In the genomic region with DNA sequence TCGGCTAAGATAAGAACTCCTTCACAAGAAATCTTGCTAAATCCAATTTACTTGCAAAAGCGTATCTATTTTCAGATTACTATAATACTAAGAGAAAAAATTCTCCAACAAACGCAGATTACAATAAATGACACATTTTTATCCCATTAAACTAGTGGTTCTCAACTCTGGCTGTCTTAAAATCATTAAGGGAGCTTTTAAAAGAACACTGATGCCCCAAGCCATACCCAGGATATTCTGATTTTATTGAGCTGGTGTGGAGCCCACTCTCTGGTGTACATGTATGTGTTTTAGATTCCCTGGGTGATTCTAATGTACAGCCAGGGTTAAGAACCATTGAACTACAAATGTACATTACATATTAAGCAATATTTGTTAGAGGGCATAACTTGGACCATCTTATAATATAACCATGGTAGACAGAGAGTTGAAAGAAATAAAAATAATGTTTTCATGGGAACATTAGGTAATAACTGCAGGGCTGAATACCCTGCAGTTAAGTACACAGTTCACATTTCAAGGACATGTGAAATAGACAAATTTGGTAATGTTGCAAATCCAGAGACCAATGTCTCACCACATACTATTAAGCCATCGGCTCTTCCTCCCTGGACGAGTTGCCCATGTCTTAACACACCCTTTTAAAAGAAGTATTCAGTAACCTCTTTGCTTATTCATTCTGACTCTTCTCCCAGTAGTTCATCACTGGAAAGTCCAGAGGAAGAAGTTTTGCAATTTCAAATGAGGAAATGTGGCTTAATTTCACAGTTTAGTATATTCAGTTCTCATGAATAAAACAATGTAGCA, we compare ENCODE assay signal across 14 cellular contexts. TPM values are rescaled to one million over a fixed set of nuclear protein-coding genes. Genes with fewer than 3 reads are reported as not detected.
DNase-seq lines count a peak whose midpoint lies in the region; ATAC-seq, FAIRE-seq and TF ChIP-seq lines count a peak whose summit lies in the region.
"Had no signal": no experiment of that assay in that cellular context is flagged by ENCODE, and none has a peak within 500 bp of the region (broad histone marks: within the 10 kb centered on the region; RNA-seq: fewer than 3 reads in every experiment).

No MANE protein-coding gene starts in this region.

- H3K9me1 ChIP-seq in K562 (ENCODE audit: control insufficient read depth, insufficient read depth, low read length): no peaks in the 10 kb centered on the region

- H3K27ac ChIP-seq in heart left ventricle: peak overlapping the region in 1 of 12 donors; percentile 85
- no peak overlapping the region for H3K27ac ChIP-seq in K562 (ENCODE audit: extremely low read depth, low read depth, low read length)
- peak overlapping the region in 2 of 59 donors; percentile 15 to 32 for H3K27ac ChIP-seq in dorsolateral prefrontal cortex
- no peak overlapping the region for H3K27ac ChIP-seq in small intestine (ENCODE audit: low read depth in 1 of 2, low read length in 1 of 2)
- H3K27ac ChIP-seq: tibial artery had no signal

- FAIRE-seq in K562 (lab: Jason Lieb, UNC): no peak
- FAIRE-seq in small intestine (lab: Jason Lieb, UNC): no peak
- FAIRE-seq: A204.1 had no signal

- DNase-seq in heart left ventricle (no peak), cardiac septum (ENCODE audit: low spot score) (no peak), K562 (ENCODE audit: extremely low read depth in 1 of 4, low spot score in 3 of 4) (no peak), left lobe of liver (ENCODE audit: low spot score) (no peak), dorsolateral prefrontal cortex (no peak), small intestine (no peak), cerebellar cortex (ENCODE audit: low spot score) (no peak), mucosa of gallbladder (ENCODE audit: low spot score) (no peak)
- DNase-seq: activated naive CD4-positive, alpha-beta T cell treated with anti-CD3 and anti-CD28 coated beads for 36 hours; heart right ventricle; NCI-H1694 treated with DMSO at 0.1 percent for 48 hours had no signal

- H3K9ac ChIP-seq in K562 (ENCODE audit: insufficient read depth in 1 of 2, low read depth in 2 of 2, low read length in 2 of 2): no peak overlapping the region

- CTCF ChIA-PET in K562 (lab: Yijun Ruan, JAX; ENCODE audit: low intra/inter-chr PET ratio): no interaction called here

- POLR2A ChIA-PET in K562 (lab: Yijun Ruan, JAX): no interaction called here

- no TSS peak for BruUV-seq in K562 (replicated peaks; lab: Mats Ljungman, UMichigan)

- H3K4me1 ChIP-seq in heart left ventricle (peaks cover 0 to 77% (median 0%) of the 10 kb centered on the region in 12 donors), K562 (replicated peaks in 1 of 2; ENCODE audit: control insufficient read depth in 2 of 2, insufficient read depth in 2 of 2, low read length in 2 of 2) (no peaks in the 10 kb centered on the region), small intestine (ENCODE audit: control insufficient read depth in 2 of 2, insufficient read depth in 1 of 2, low read depth in 1 of 2, low read length in 1 of 2) (peaks cover 2 to 4% of the 10 kb centered on the region in 2 donors)

- in situ Hi-C loops in K562 (cut with MboI): no loop called here

- 85 to 93% (median 88%) methylated on average over 5 of the region's 5 CpGs for WGBS in heart left ventricle, 4 donors
- 5% methylated on average over 5 of the region's 5 CpGs for WGBS in K562 (ENCODE audit: insufficient coverage, low coverage, missing lambda C conversion rate)
- WGBS in small intestine, 3 donors: 87 to 93% (median 88%) methylated on average over 5 of the region's 5 CpGs

- no peaks in the 10 kb centered on the region for H3K27me3 ChIP-seq in heart left ventricle
- peaks cover 5 to 28% of the 10 kb centered on the region in 2 experiments for H3K27me3 ChIP-seq in K562 (ENCODE audit: control insufficient read depth in 2 of 2, insufficient read depth in 2 of 2, low read length in 2 of 2)
- no peaks in the 10 kb centered on the region for H3K27me3 ChIP-seq in dorsolateral prefrontal cortex
- no peaks in the 10 kb centered on the region for H3K27me3 ChIP-seq in small intestine (ENCODE audit: control insufficient read depth in 2 of 2, insufficient read depth in 2 of 2, low read length in 2 of 2)
- H3K27me3 ChIP-seq: heart right ventricle, tibial artery had no signal

- TF ChIP-seq EP300 in K562 (IDR thresholded peaks at IDR 0.05; ENCODE audit: low read length): no peak

- H3K9me3 ChIP-seq in heart left ventricle (no peaks in the 10 kb centered on the region), K562 (replicated peaks; ENCODE audit: control insufficient read depth, insufficient read depth, low read depth, low read length) (no peaks in the 10 kb centered on the region), small intestine (ENCODE audit: control insufficient read depth, low read depth) (no peaks in the 10 kb centered on the region)
- H3K9me3 ChIP-seq: heart right ventricle, tibial artery had no signal

- TF ChIP-seq CTCF in heart left ventricle (IDR thresholded peaks at IDR 0.05) (no peak), K562 (IDR thresholded peaks at IDR 0.05 in 2 of 3, conservative IDR thresholded peaks at IDR 0.05 in 1 of 3; ENCODE audit: insufficient read depth in 2 of 3, low read depth in 1 of 3, low read length in 3 of 3) (no peak), dorsolateral prefrontal cortex (IDR thresholded peaks at IDR 0.05 in 54 of 56, conservative IDR thresholded peaks at IDR 0.05 in 2 of 56; ENCODE audit: low read depth in 1 of 56, partially characterized antibody in 56 of 56) (no peak)

- H3K4me2 ChIP-seq in K562 (ENCODE audit: insufficient read depth, low read length): no peak overlapping the region

- no peak for TF ChIP-seq POLR2A in heart left ventricle (IDR thresholded peaks at IDR 0.05)
- no peak for TF ChIP-seq POLR2A in K562 (conservative IDR thresholded peaks at IDR 0.05)

- H2AFZ ChIP-seq in K562 (ENCODE audit: low read depth, low read length): no peak overlapping the region

- no peaks in the 10 kb centered on the region for H4K20me1 ChIP-seq in K562 (replicated peaks; ENCODE audit: control insufficient read depth, insufficient read depth, low read length)

- no peak for TF ChIP-seq RAD21 in K562 (CRISPR knock-in tag; conservative IDR thresholded peaks at IDR 0.05 in 1 of 2, IDR thresholded peaks at IDR 0.05 in 1 of 2)

- H3K36me3 ChIP-seq in heart left ventricle (no peaks in the 10 kb centered on the region), K562 (ENCODE audit: control insufficient read depth, insufficient read depth, low read length) (no peaks in the 10 kb centered on the region), small intestine (ENCODE audit: control insufficient read depth in 2 of 2, insufficient read depth in 2 of 2, low read length in 2 of 2) (no peaks in the 10 kb centered on the region)
- H3K36me3 ChIP-seq: heart right ventricle, tibial artery had no signal

- ATAC-seq in heart left ventricle (peak in 3 of 4 donors; percentile 41 to 87 (median 59)), K562 (no peak), left lobe of liver (peak; percentile 88)

- intact Hi-C loops in heart left ventricle (cut with DNase I): loop anchor here in 3 of 10 donors (10.0 kb wide), 2 partner anchors 55 to 125 kb away; partner anchors contain the start of gene PTPN12 (in 2 of the 3)
- intact Hi-C loops in cardiac septum (cut with DNase I): no loop called here
- intact Hi-C loops in K562 (cut with micrococcal nuclease): no loop called here
- intact Hi-C loops in dorsolateral prefrontal cortex (cut with DNase I): no loop called here

- H3K79me2 ChIP-seq in K562 (ENCODE audit: control insufficient read depth, insufficient read depth, low read length): no peaks in the 10 kb centered on the region

- H3K4me3 ChIP-seq in heart left ventricle (no peak overlapping the region), K562 (no peak overlapping the region), dorsolateral prefrontal cortex (no peak overlapping the region), small intestine (ENCODE audit: low read depth in 1 of 2, low read length in 2 of 2) (no peak overlapping the region)
- H3K4me3 ChIP-seq: heart right ventricle, skin epidermis, tibial artery had no signal

TF ChIP-seq in K562, 482 proteins besides CTCF, POLR2A, EP300 and RAD21:
- TF ChIP-seq CEBPG (CRISPR knock-in tag; IDR thresholded peaks at IDR 0.05): no peak
- peak; percentile 7 to 22; a peak in 1 of 4 replicates for TF ChIP-seq CEBPG (tag; conservative IDR thresholded peaks at IDR 0.05 in 1 of 2, IDR thresholded peaks at IDR 0.05 in 1 of 2)
- no peak for TF ChIP-seq SP1 (CRISPR knock-in tag; IDR thresholded peaks at IDR 0.05)

RNA-seq across cellular contexts. Expression of gene GSAP, which starts 6.2 kb away (rescaled TPM):
- total RNA-seq in heart left ventricle (10 to 100 TPM in 2 of 9 donors, 1 to 10 TPM in 7; 4.9 to 24.9 (median 6.5) TPM), cardiac septum (7.2 TPM), K562 (2014; rRNA removed) (not detected in 2 replicates), K562 (2014; rRNA removed; fragmentation: Illumina TruSeq; extraction: Trizol) (not detected in 2 replicates), K562 (2015; rRNA removed; fragmentation: Illumina TruSeq; extraction: Trizol) (not detected in 2 replicates), K562 (2021) (0.13 TPM in 1 of 2 replicates, not detected in the other), left lobe of liver (24.3 TPM), dorsolateral prefrontal cortex (10 to 100 TPM; 13.6 to 37.9 (median 23.4) TPM), mucosa of gallbladder (23.9 TPM)
- polyA plus RNA-seq in heart left ventricle (1 to 10 TPM; 1.7 to 7.0 TPM), K562 (2011; rRNA removed) (not detected in 2 replicates), K562 (2014; fragmentation: Illumina TruSeq; extraction: Trizol) (not detected in 2 replicates), K562 (2014; fragmentation: Nextera tagmentation; extraction: Ambion mirVana) (not detected), K562 (2014; rRNA removed) (not detected in 2 replicates), small intestine (1 to 10 TPM; 3.0 to 6.0 (median 3.8) TPM)
- total RNA-seq in K562 (2011; cell fraction: chromatin; rRNA removed; ENCODE audit: low replicate concordance): not detected in 2 replicates
- total RNA-seq in K562 (2011; cell fraction: nucleolus; rRNA removed): not detected in 2 replicates
- total RNA-seq in K562 (2011; cell fraction: nucleoplasm; rRNA removed): not detected in 2 replicates
- polyA plus RNA-seq in K562 (2011; cell fraction: cytosol; rRNA removed): not detected in 2 replicates
- not detected in 2 replicates for polyA plus RNA-seq in K562 (2011; cell fraction: nucleus; rRNA removed)
- polyA plus RNA-seq in K562 (2012): not detected in 2 replicates
- not detected in 2 replicates for polyA minus RNA-seq in K562 (2011; rRNA and poly(A)+ RNA removed)
- polyA minus RNA-seq in K562 (2011; cell fraction: cytosol; rRNA and poly(A)+ RNA removed): not detected in 2 replicates
- polyA minus RNA-seq in K562 (2011; cell fraction: nucleus; rRNA and poly(A)+ RNA removed): not detected in 2 replicates
